In the genomic region with DNA sequence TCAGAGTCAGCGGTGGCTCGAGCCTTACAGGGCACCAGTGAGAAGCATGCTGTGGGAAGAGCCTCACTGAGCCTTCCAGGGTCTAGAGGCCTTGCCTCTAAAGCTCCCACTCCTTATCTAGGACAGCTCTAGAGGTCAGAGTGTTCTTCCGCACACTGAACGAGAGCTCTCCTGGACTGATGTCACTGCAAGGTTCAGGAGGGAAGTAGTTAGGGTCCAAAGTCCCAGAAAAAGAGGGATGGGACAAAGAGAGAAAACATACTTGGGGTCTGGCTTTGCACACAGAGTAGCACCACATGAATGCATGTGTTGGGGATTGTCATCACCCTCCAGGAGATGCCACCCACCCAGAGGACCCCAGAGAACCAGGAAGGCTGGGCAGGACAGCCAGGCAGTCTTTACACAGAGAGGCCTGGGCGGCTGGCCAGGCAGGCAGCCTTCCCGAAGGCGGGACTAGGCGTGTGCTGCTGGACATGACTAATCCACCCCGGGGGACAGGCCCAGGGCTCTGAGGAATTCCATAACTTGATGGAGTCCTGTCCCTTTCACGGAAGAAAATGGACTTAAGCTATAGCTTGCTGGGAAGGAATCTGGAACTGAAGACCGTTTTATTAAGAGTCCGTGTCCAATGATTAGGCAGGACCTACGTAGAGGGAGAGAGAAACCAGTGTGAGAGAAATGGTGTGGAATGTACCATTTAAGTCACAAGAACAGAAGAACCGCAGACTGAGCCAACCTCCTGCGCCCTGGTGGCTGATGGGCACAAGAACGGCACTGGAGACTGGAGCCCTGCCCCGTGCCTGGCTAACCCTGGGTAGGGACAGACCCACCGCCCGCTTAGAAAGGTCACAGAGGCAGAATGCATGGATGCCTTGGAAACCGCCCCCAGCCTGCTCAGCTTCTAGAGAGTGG, we compare ENCODE assay signal across 8 cellular contexts. TPM values are rescaled to one million over a fixed set of nuclear protein-coding genes. Genes with fewer than 3 reads are reported as not detected.
A peak's percentile ranks its signal among the peaks of the same experiment; 100 is the strongest.
DNase-seq lines count a peak whose midpoint lies in the region; ATAC-seq and TF ChIP-seq lines count a peak whose summit lies in the region.

No MANE protein-coding gene starts in this region.

- H3K4me3 ChIP-seq in ascending aorta: peak overlapping the region; percentile 19 to 46
- H3K4me3 ChIP-seq in skeletal muscle cell (ENCODE audit: low read depth, low read length): no peak overlapping the region

- H3K36me3 ChIP-seq in ascending aorta: peaks cover 19 to 36% of the 10 kb centered on the region in 2 donors

- H3K9me3 ChIP-seq in ascending aorta: no peaks in the 10 kb centered on the region

- peaks cover 57 to 88% of the 10 kb centered on the region in 2 donors for H3K4me1 ChIP-seq in ascending aorta

- peak overlapping the region; percentile 96 to 99 for H3K27ac ChIP-seq in ascending aorta

- no peaks in the 10 kb centered on the region for H3K27me3 ChIP-seq in ascending aorta

- ATAC-seq in left ventricle myocardium superior: peak; percentile 67

- no peak for TF ChIP-seq CTCF in ascending aorta (IDR thresholded peaks at IDR 0.05)

- DNase-seq in GM04504 (ENCODE audit: low read depth): peak; percentile 87
- DNase-seq in ascending aorta (ENCODE audit: low spot score in 2 of 2): peak; percentile 54 to 96
- peak; percentile 93 for DNase-seq in left ventricle myocardium superior
- DNase-seq in skeletal muscle cell (ENCODE audit: low read depth): peak; percentile 83
- no peak for DNase-seq in activated effector memory CD4-positive, alpha-beta T cell treated with Interleukin-2 at 50 U/mL for 16 hours
- DNase-seq in NCI-H1092 (lab: John Stamatoyannopoulos, UW): no peak
- DNase-seq in NCI-H2171 treated with DMSO at 0.1 percent for 48 hours (lab: John Stamatoyannopoulos, UW): no peak
- DNase-seq in NCI-H2196 treated with DMSO at 0.1 percent for 48 hours (lab: John Stamatoyannopoulos, UW; ENCODE audit: unreplicated experiment): no peak

- intact Hi-C loops in ascending aorta (cut with DNase I) (loop anchor here (5.0 kb wide), 1 partner anchor 37 kb away; no protein-coding TSS in a partner anchor), left ventricle myocardium superior (cut with micrococcal nuclease) (no loop called here)

RNA-seq across cellular contexts. Expression of gene EPHX3, which starts 16.7 kb away (rescaled TPM):
- total RNA-seq in ascending aorta: not detected
- not detected for total RNA-seq in left ventricle myocardium superior

RNA-seq across cellular contexts. Expression of gene NOTCH3, which starts 48.1 kb away (rescaled TPM):
- total RNA-seq in ascending aorta (524 TPM), left ventricle myocardium superior (22.8 TPM)

Comparison
In these comparisons a context has a peak if more than half of its experiments do, and no peak if none do; other contexts are left out.
1. DNase-seq: peak in GM04504 (single experiment), ascending aorta (2 of 2), left ventricle myocardium superior (single experiment) and skeletal muscle cell (single experiment); none in activated effector memory CD4-positive, alpha-beta T cell treated with Interleukin-2 at 50 U/mL for 16 hours (single experiment), NCI-H1092 (single experiment), NCI-H2171 treated with DMSO at 0.1 percent for 48 hours (single experiment) and NCI-H2196 treated with DMSO at 0.1 percent for 48 hours (single experiment).
2. RNA of gene NOTCH3, which starts 48.1 kb away (total RNA-seq): 524 TPM in ascending aorta (single experiment); 22.8 TPM in left ventricle myocardium superior (single experiment); every median in the first group is over 10 times any median in the second.